In the genomic region with DNA sequence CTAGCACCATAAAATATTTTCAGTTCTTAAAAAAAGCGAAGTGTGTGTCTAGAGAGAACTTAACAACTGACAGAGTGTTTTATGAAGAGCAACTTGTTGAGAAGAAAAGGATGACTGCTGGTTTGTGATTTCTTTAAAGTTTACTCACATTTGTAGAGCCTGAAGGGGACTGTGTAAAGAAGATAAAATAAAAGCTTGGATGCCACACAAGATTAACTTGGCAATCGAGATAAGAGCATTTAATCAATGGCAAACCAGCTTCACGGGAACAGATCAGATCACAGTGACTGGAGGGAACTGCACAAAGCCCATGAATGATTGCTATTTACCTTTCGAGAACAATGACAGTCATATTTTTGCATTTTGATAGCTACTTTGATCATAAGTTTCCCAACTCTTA, we compare ENCODE assay signal across 2 cellular contexts.
TF ChIP-seq lines count a peak whose summit lies in the region.

No MANE protein-coding gene starts in this region.

TF ChIP-seq in GM23338, 12 proteins besides CTCF, POLR2A, EP300 and RAD21 (continued from another document):
- TF ChIP-seq, protein P1, sequence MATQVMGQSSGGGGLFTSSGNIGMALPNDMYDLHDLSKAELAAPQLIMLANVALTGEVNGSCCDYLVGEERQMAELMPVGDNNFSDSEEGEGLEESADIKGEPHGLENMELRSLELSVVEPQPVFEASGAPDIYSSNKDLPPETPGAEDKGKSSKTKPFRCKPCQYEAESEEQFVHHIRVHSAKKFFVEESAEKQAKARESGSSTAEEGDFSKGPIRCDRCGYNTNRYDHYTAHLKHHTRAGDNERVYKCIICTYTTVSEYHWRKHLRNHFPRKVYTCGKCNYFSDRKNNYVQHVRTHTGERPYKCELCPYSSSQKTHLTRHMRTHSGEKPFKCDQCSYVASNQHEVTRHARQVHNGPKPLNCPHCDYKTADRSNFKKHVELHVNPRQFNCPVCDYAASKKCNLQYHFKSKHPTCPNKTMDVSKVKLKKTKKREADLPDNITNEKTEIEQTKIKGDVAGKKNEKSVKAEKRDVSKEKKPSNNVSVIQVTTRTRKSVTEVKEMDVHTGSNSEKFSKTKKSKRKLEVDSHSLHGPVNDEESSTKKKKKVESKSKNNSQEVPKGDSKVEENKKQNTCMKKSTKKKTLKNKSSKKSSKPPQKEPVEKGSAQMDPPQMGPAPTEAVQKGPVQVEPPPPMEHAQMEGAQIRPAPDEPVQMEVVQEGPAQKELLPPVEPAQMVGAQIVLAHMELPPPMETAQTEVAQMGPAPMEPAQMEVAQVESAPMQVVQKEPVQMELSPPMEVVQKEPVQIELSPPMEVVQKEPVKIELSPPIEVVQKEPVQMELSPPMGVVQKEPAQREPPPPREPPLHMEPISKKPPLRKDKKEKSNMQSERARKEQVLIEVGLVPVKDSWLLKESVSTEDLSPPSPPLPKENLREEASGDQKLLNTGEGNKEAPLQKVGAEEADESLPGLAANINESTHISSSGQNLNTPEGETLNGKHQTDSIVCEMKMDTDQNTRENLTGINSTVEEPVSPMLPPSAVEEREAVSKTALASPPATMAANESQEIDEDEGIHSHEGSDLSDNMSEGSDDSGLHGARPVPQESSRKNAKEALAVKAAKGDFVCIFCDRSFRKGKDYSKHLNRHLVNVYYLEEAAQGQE (IDR thresholded peaks at IDR 0.05; ENCODE audit: unreplicated experiment): no peak
- TF ChIP-seq, protein P2, sequence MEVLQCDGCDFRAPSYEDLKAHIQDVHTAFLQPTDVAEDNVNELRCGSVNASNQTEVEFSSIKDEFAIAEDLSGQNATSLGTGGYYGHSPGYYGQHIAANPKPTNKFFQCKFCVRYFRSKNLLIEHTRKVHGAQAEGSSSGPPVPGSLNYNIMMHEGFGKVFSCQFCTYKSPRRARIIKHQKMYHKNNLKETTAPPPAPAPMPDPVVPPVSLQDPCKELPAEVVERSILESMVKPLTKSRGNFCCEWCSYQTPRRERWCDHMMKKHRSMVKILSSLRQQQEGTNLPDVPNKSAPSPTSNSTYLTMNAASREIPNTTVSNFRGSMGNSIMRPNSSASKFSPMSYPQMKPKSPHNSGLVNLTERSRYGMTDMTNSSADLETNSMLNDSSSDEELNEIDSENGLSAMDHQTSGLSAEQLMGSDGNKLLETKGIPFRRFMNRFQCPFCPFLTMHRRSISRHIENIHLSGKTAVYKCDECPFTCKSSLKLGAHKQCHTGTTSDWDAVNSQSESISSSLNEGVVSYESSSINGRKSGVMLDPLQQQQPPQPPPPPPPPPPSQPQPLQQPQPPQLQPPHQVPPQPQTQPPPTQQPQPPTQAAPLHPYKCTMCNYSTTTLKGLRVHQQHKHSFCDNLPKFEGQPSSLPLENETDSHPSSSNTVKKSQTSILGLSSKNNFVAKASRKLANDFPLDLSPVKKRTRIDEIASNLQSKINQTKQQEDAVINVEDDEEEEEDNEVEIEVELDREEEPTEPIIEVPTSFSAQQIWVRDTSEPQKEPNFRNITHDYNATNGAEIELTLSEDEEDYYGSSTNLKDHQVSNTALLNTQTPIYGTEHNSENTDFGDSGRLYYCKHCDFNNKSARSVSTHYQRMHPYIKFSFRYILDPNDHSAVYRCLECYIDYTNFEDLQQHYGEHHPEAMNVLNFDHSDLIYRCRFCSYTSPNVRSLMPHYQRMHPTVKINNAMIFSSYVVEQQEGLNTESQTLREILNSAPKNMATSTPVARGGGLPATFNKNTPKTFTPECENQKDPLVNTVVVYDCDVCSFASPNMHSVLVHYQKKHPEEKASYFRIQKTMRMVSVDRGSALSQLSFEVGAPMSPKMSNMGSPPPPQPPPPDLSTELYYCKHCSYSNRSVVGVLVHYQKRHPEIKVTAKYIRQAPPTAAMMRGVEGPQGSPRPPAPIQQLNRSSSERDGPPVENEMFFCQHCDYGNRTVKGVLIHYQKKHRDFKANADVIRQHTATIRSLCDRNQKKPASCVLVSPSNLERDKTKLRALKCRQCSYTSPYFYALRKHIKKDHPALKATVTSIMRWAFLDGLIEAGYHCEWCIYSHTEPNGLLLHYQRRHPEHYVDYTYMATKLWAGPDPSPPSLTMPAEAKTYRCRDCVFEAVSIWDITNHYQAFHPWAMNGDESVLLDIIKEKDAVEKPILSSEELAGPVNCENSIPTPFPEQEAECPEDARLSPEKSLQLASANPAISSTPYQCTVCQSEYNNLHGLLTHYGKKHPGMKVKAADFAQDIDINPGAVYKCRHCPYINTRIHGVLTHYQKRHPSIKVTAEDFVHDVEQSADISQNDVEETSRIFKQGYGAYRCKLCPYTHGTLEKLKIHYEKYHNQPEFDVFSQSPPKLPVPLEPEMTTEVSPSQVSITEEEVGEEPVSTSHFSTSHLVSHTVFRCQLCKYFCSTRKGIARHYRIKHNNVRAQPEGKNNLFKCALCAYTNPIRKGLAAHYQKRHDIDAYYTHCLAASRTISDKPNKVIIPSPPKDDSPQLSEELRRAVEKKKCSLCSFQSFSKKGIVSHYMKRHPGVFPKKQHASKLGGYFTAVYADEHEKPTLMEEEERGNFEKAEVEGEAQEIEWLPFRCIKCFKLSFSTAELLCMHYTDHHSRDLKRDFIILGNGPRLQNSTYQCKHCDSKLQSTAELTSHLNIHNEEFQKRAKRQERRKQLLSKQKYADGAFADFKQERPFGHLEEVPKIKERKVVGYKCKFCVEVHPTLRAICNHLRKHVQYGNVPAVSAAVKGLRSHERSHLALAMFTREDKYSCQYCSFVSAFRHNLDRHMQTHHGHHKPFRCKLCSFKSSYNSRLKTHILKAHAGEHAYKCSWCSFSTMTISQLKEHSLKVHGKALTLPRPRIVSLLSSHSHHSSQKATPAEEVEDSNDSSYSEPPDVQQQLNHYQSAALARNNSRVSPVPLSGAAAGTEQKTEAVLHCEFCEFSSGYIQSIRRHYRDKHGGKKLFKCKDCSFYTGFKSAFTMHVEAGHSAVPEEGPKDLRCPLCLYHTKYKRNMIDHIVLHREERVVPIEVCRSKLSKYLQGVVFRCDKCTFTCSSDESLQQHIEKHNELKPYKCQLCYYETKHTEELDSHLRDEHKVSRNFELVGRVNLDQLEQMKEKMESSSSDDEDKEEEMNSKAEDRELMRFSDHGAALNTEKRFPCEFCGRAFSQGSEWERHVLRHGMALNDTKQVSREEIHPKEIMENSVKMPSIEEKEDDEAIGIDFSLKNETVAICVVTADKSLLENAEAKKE (CRISPR knock-in tag; IDR thresholded peaks at IDR 0.05): no peak
- TF ChIP-seq POLR2AphosphoS5 (IDR thresholded peaks at IDR 0.05; ENCODE audit: low read depth): no peak
- no peak for TF ChIP-seq CREB1 (CRISPR knock-in tag; IDR thresholded peaks at IDR 0.05; ENCODE audit: low read depth)
- TF ChIP-seq EZH2phosphoT487 (IDR thresholded peaks at IDR 0.05; ENCODE audit: unreplicated experiment): no peak
- no peak for TF ChIP-seq ZNF114 (CRISPR knock-in tag; IDR thresholded peaks at IDR 0.05)
- TF ChIP-seq, protein P3, sequence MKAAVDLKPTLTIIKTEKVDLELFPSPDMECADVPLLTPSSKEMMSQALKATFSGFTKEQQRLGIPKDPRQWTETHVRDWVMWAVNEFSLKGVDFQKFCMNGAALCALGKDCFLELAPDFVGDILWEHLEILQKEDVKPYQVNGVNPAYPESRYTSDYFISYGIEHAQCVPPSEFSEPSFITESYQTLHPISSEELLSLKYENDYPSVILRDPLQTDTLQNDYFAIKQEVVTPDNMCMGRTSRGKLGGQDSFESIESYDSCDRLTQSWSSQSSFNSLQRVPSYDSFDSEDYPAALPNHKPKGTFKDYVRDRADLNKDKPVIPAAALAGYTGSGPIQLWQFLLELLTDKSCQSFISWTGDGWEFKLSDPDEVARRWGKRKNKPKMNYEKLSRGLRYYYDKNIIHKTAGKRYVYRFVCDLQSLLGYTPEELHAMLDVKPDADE (IDR thresholded peaks at IDR 0.05): no peak
- no peak for TF ChIP-seq JUNB (IDR thresholded peaks at IDR 0.05; ENCODE audit: unreplicated experiment)
TF ChIP-seq in GM23338: peak in this region for 0.

TF ChIP-seq in K562, 482 proteins besides CTCF, POLR2A, EP300 and RAD21 (continued from another document and continues in another):
- TF ChIP-seq, protein P4, sequence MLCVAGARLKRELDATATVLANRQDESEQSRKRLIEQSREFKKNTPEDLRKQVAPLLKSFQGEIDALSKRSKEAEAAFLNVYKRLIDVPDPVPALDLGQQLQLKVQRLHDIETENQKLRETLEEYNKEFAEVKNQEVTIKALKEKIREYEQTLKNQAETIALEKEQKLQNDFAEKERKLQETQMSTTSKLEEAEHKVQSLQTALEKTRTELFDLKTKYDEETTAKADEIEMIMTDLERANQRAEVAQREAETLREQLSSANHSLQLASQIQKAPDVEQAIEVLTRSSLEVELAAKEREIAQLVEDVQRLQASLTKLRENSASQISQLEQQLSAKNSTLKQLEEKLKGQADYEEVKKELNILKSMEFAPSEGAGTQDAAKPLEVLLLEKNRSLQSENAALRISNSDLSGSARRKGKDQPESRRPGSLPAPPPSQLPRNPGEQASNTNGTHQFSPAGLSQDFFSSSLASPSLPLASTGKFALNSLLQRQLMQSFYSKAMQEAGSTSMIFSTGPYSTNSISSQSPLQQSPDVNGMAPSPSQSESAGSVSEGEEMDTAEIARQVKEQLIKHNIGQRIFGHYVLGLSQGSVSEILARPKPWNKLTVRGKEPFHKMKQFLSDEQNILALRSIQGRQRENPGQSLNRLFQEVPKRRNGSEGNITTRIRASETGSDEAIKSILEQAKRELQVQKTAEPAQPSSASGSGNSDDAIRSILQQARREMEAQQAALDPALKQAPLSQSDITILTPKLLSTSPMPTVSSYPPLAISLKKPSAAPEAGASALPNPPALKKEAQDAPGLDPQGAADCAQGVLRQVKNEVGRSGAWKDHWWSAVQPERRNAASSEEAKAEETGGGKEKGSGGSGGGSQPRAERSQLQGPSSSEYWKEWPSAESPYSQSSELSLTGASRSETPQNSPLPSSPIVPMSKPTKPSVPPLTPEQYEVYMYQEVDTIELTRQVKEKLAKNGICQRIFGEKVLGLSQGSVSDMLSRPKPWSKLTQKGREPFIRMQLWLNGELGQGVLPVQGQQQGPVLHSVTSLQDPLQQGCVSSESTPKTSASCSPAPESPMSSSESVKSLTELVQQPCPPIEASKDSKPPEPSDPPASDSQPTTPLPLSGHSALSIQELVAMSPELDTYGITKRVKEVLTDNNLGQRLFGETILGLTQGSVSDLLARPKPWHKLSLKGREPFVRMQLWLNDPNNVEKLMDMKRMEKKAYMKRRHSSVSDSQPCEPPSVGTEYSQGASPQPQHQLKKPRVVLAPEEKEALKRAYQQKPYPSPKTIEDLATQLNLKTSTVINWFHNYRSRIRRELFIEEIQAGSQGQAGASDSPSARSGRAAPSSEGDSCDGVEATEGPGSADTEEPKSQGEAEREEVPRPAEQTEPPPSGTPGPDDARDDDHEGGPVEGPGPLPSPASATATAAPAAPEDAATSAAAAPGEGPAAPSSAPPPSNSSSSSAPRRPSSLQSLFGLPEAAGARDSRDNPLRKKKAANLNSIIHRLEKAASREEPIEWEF (CRISPR knock-in tag; IDR thresholded peaks at IDR 0.05): no peak
- TF ChIP-seq, protein P5, sequence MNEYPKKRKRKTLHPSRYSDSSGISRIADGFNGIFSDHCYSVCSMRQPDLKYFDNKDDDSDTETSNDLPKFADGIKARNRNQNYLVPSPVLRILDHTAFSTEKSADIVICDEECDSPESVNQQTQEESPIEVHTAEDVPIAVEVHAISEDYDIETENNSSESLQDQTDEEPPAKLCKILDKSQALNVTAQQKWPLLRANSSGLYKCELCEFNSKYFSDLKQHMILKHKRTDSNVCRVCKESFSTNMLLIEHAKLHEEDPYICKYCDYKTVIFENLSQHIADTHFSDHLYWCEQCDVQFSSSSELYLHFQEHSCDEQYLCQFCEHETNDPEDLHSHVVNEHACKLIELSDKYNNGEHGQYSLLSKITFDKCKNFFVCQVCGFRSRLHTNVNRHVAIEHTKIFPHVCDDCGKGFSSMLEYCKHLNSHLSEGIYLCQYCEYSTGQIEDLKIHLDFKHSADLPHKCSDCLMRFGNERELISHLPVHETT (CRISPR knock-in tag; conservative IDR thresholded peaks at IDR 0.05 in 1 of 2, IDR thresholded peaks at IDR 0.05 in 1 of 2): no peak
- TF ChIP-seq PCBP1 (IDR thresholded peaks at IDR 0.05; ENCODE audit: low read depth, low read length, poor library complexity, severe bottlenecking) (no peak), ZNF263 (CRISPR knock-in tag; IDR thresholded peaks at IDR 0.05; ENCODE audit: borderline replicate concordance) (no peak), SMARCE1 (IDR thresholded peaks at IDR 0.05) (peak; percentile 53; the same call in 1 of the 2 replicates), CBFA2T3 (IDR thresholded peaks at IDR 0.05) (peak; percentile 65), FOXA3 (CRISPR knock-in tag; conservative IDR thresholded peaks at IDR 0.05 in 1 of 2, IDR thresholded peaks at IDR 0.05 in 1 of 2) (peak in 1 of 2 experiments; percentile 93; a peak in 2 of 4 replicates), TAL1 (IDR thresholded peaks at IDR 0.05) (peak; percentile 70), NCOR1 (IDR thresholded peaks at IDR 0.05) (no peak), ZNF696 (CRISPR knock-in tag; conservative IDR thresholded peaks at IDR 0.05) (no peak), ZNF778 (CRISPR knock-in tag; IDR thresholded peaks at IDR 0.05) (no peak), CAMTA2 (CRISPR knock-in tag; conservative IDR thresholded peaks at IDR 0.05) (no peak), SOX6 (IDR thresholded peaks at IDR 0.05) (peak; percentile 39; the same call in 1 of the 2 replicates)
- TF ChIP-seq, protein P6, sequence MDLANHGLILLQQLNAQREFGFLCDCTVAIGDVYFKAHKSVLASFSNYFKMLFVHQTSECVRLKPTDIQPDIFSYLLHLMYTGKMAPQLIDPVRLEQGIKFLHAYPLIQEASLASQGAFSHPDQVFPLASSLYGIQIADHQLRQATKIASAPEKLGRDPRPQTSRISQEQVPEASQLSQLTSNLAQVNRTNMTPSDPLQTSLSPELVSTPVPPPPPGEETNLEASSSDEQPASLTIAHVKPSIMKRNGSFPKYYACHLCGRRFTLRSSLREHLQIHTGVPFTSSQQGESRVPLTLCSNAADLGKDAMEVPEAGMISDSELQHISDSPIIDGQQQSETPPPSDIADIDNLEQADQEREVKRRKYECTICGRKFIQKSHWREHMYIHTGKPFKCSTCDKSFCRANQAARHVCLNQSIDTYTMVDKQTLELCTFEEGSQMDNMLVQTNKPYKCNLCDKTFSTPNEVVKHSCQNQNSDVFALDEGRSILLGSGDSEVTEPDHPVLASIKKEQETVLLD (IDR thresholded peaks at IDR 0.05): no peak
- TF ChIP-seq, protein P7, sequence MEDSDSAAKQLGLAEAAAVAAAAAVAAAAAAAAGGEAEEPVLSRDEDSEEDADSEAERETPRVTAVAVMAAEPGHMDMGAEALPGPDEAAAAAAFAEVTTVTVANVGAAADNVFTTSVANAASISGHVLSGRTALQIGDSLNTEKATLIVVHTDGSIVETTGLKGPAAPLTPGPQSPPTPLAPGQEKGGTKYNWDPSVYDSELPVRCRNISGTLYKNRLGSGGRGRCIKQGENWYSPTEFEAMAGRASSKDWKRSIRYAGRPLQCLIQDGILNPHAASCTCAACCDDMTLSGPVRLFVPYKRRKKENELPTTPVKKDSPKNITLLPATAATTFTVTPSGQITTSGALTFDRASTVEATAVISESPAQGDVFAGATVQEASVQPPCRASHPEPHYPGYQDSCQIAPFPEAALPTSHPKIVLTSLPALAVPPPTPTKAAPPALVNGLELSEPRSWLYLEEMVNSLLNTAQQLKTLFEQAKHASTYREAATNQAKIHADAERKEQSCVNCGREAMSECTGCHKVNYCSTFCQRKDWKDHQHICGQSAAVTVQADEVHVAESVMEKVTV (CRISPR knock-in tag; IDR thresholded peaks at IDR 0.05): no peak
- TF ChIP-seq, protein P8, sequence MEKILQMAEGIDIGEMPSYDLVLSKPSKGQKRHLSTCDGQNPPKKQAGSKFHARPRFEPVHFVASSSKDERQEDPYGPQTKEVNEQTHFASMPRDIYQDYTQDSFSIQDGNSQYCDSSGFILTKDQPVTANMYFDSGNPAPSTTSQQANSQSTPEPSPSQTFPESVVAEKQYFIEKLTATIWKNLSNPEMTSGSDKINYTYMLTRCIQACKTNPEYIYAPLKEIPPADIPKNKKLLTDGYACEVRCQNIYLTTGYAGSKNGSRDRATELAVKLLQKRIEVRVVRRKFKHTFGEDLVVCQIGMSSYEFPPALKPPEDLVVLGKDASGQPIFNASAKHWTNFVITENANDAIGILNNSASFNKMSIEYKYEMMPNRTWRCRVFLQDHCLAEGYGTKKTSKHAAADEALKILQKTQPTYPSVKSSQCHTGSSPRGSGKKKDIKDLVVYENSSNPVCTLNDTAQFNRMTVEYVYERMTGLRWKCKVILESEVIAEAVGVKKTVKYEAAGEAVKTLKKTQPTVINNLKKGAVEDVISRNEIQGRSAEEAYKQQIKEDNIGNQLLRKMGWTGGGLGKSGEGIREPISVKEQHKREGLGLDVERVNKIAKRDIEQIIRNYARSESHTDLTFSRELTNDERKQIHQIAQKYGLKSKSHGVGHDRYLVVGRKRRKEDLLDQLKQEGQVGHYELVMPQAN (IDR thresholded peaks at IDR 0.05; ENCODE audit: borderline replicate concordance): no peak
